Comparison of ENCODE assay signal across 16 cellular contexts in genomic region chr4:26964512-26964911, GRCh38.
DNase-seq lines count a peak whose midpoint lies in the region; ATAC-seq and TF ChIP-seq lines count a peak whose summit lies in the region.
"Had no signal": no experiment of that assay in that cellular context is flagged by ENCODE, and none has a peak within 500 bp of the region (broad histone marks: within the 10 kb centered on the region; RNA-seq: fewer than 3 reads in every experiment).

No MANE protein-coding gene starts in this region.

- H3K9ac ChIP-seq in GM23248 = 0 out of 2 replicates have a peak overlapping the region, but pooled peaks have one; percentile 0
- H3K9ac ChIP-seq in adipocyte (ENCODE audit: low read length) = no peak overlapping the region

- no peaks in the 10 kb centered on the region for H3K27me3 ChIP-seq in CD8-positive, alpha-beta T cell (ENCODE audit: insufficient read depth, low read length)
- H3K27me3 ChIP-seq in GM23248 (replicated peaks; ENCODE audit: insufficient read depth) (no peaks in the 10 kb centered on the region), adipocyte (replicated peaks; ENCODE audit: control insufficient read depth, insufficient read depth, low read length) (no peaks in the 10 kb centered on the region)

- intact Hi-C loops in CD8-positive, alpha-beta T cell (cut with DNase I, micrococcal nuclease) = no loop called here

- H3K36me3 ChIP-seq in CD8-positive, alpha-beta T cell (ENCODE audit: insufficient read depth, low read length) = no peaks in the 10 kb centered on the region
- no peaks in the 10 kb centered on the region for H3K36me3 ChIP-seq in GM23248 (ENCODE audit: low read depth)
- no peaks in the 10 kb centered on the region for H3K36me3 ChIP-seq in adipocyte (ENCODE audit: control insufficient read depth, insufficient read depth, low read length, severe bottlenecking)

- H3K4me2 ChIP-seq in GM23248 (ENCODE audit: unreplicated experiment) = peak overlapping the region; percentile 47

- peaks cover 28% of the 10 kb centered on the region for H3K36me3 Mint-ChIP-seq in CD8-positive, alpha-beta T cell
- H3K36me3 Mint-ChIP-seq in nephron (ENCODE audit: low read depth) = no peaks in the 10 kb centered on the region

- ATAC-seq in CD8-positive, alpha-beta T cell = no peak
- ATAC-seq: esophagus mucosa, left ventricle myocardium superior had no signal

- H4K20me1 ChIP-seq in GM23248 (ENCODE audit: insufficient read depth) = no peaks in the 10 kb centered on the region

- TF ChIP-seq CTCF in CD8-positive, alpha-beta T cell (IDR thresholded peaks at IDR 0.05) = no peak
- TF ChIP-seq CTCF in nephron (IDR thresholded peaks at IDR 0.05; ENCODE audit: unreplicated experiment in 3 of 3) = no peak
- TF ChIP-seq CTCF in GM10266 (IDR thresholded peaks at IDR 0.05; ENCODE audit: control insufficient read depth, insufficient read depth, low read depth, missing control alignments) = no peak

- 40 to 72% methylated on average over 1 of the region's 1 CpG for WGBS in GM23248 (ENCODE audit: low coverage in 1 of 2, low lambda C conversion rate in 2 of 2, missing lambda C conversion rate in 2 of 2), 2 experiments

- peaks cover 8% of the 10 kb centered on the region; the same call in 1 of the 2 replicates for H3F3A ChIP-seq in GM23248 (ENCODE audit: insufficient read depth)

- H3K79me2 ChIP-seq in GM23248 (ENCODE audit: insufficient read depth) = 0 out of 2 replicates have a peak, but pooled peaks cover 5% of the 10 kb centered on the region

- no peaks in the 10 kb centered on the region for H3K9me3 ChIP-seq in CD8-positive, alpha-beta T cell (ENCODE audit: low read length)
- H3K9me3 ChIP-seq in GM23248 (ENCODE audit: low read depth) (no peaks in the 10 kb centered on the region), adipocyte (ENCODE audit: control insufficient read depth, low read length) (no peaks in the 10 kb centered on the region)
- H3K9me3 ChIP-seq: Caco-2 had no signal

- H3K27ac Mint-ChIP-seq in CD8-positive, alpha-beta T cell = peak overlapping the region; percentile 3
- H3K27ac Mint-ChIP-seq in nephron = peak overlapping the region; percentile 5 to 31 (median 18)
- H3K27ac Mint-ChIP-seq: activated CD4-positive, alpha-beta T cell treated with anti-CD3 and anti-CD28 coated beads, Interleukin-2, amount 10 ng/mL, durations not matched to agents 24 days and 14 days had no signal

- no peaks in the 10 kb centered on the region for H3K9me3 Mint-ChIP-seq in CD8-positive, alpha-beta T cell
- peaks cover 4% of the 10 kb centered on the region for H3K9me3 Mint-ChIP-seq in nephron
- H3K9me3 Mint-ChIP-seq: activated CD4-positive, alpha-beta T cell treated with anti-CD3 and anti-CD28 coated beads, Interleukin-2, amount 10 ng/mL, durations not matched to agents 24 days and 14 days; central memory CD8-positive, alpha-beta T cell had no signal

- POLR2A ChIA-PET in CD8-positive, alpha-beta T cell (lab: Charles Lee) = no interaction called here

- H3K4me3 ChIP-seq in CD8-positive, alpha-beta T cell (ENCODE audit: low read depth, low read length) = no peak overlapping the region
- H3K4me3 ChIP-seq in GM23248 (no peak overlapping the region), adipocyte (ENCODE audit: low read length) (no peak overlapping the region)

- H3K4me3 Mint-ChIP-seq in CD8-positive, alpha-beta T cell = no peak overlapping the region
- no peak overlapping the region for H3K4me3 Mint-ChIP-seq in nephron
- H3K4me3 Mint-ChIP-seq: activated CD4-positive, alpha-beta T cell treated with anti-CD3 and anti-CD28 coated beads, Interleukin-2, amount 10 ng/mL, durations not matched to agents 24 days and 14 days; central memory CD8-positive, alpha-beta T cell had no signal

- in situ Hi-C loops in GM23248 (cut with MboI) = no loop called here

- H2AFZ ChIP-seq in GM23248 = no peak overlapping the region

- no peak for DNase-seq in CD8-positive, alpha-beta T cell
- DNase-seq in GM23248 (peak; percentile 19), adipocyte (ENCODE audit: low read depth) (peak; percentile 11), COR-L47 (lab: John Stamatoyannopoulos, UW) (no peak), GM10266 (ENCODE audit: extremely low spot score) (no peak)
- DNase-seq in stimulated activated CD4-positive, alpha-beta T cell treated with anti-CD3 and anti-CD28 coated beads, Interleukin-2, amount 100 ng/mL, for 48 hours = no peak
- DNase-seq: activated CD4-positive, alpha-beta T cell treated with anti-CD3 and anti-CD28 coated beads, Interleukin-2, amount 10 ng/mL, durations not matched to agents 24 days and 14 days; amygdala; Caco-2; left ventricle myocardium superior; nucleus accumbens; SW 1271 had no signal

- peaks cover 60% of the 10 kb centered on the region for H3K4me1 Mint-ChIP-seq in CD8-positive, alpha-beta T cell (ENCODE audit: low read depth)
- H3K4me1 Mint-ChIP-seq in nephron = peaks cover 24% of the 10 kb centered on the region

- CTCF ChIA-PET in CD8-positive, alpha-beta T cell (lab: Charles Lee) = no interaction called here

- no peaks in the 10 kb centered on the region for H3K27me3 Mint-ChIP-seq in CD8-positive, alpha-beta T cell (ENCODE audit: low read depth)
- no peaks in the 10 kb centered on the region for H3K27me3 Mint-ChIP-seq in nephron (ENCODE audit: low read depth)
- H3K27me3 Mint-ChIP-seq: activated CD4-positive, alpha-beta T cell treated with anti-CD3 and anti-CD28 coated beads, Interleukin-2, amount 10 ng/mL, durations not matched to agents 24 days and 14 days; central memory CD8-positive, alpha-beta T cell had no signal

- H3K27ac ChIP-seq in CD8-positive, alpha-beta T cell (ENCODE audit: low read depth, low read length) = no peak overlapping the region
- no peak overlapping the region for H3K27ac ChIP-seq in GM23248
- H3K27ac ChIP-seq: HL-60 had no signal

- no peaks in the 10 kb centered on the region for H3K9me2 ChIP-seq in GM23248 (ENCODE audit: insufficient read depth)

- peaks cover 5% of the 10 kb centered on the region for H3K4me1 ChIP-seq in CD8-positive, alpha-beta T cell (ENCODE audit: insufficient read depth, low read length)
- H3K4me1 ChIP-seq in GM23248 (ENCODE audit: insufficient read depth) (peaks cover 18% of the 10 kb centered on the region), adipocyte (ENCODE audit: control insufficient read depth, insufficient read depth, low read length) (peaks cover 9% of the 10 kb centered on the region)
- H3K4me1 ChIP-seq: Caco-2 had no signal

Comparison
In these comparisons a context has a peak if more than half of its experiments do, and no peak if none do; other contexts are left out.
1. DNase-seq: peak in GM23248 (single experiment) and adipocyte (single experiment); none in CD8-positive, alpha-beta T cell (0 of 7), COR-L47 (single experiment), GM10266 (single experiment) and stimulated activated CD4-positive, alpha-beta T cell treated with anti-CD3 and anti-CD28 coated beads, Interleukin-2, amount 100 ng/mL, for 48 hours (0 of 2).